ENCODE assay signal across 26 cellular contexts in genomic region chr20:16501236-16501635, GRCh38.
"Had no signal": no experiment of that assay in that cellular context is flagged by ENCODE, and none has a peak within 500 bp of the region (broad histone marks: within the 10 kb centered on the region; RNA-seq: fewer than 3 reads in every experiment).

No MANE protein-coding gene starts in this region.

- H3K9me3 Mint-ChIP-seq: activated naive CD4-positive, alpha-beta T cell treated with anti-CD3 and anti-CD28 coated beads, Interleukin-2, amount 10 ng/mL, durations not matched to agents 7 days and 5 days; activated naive CD8-positive, alpha-beta T cell treated with anti-CD3 and anti-CD28 coated beads, Interleukin-2, amount 50 U/mL, for 24 hours; naive B cell; stimulated activated naive CD8-positive, alpha-beta T cell treated with anti-CD3 and anti-CD28 coated beads, Interleukin-15, Interleukin-2, amounts not matched to agents 100 ng/mL and 50 ng/mL, for 24 hours; T-cell; WTC11 had no signal

- H3K27me3 ChIP-seq: brain microvascular endothelial cell, suprapubic skin, transverse colon had no signal

- H3K4me3 Mint-ChIP-seq: activated naive CD4-positive, alpha-beta T cell treated with anti-CD3 and anti-CD28 coated beads, Interleukin-2, amount 10 ng/mL, durations not matched to agents 7 days and 5 days; activated naive CD8-positive, alpha-beta T cell treated with anti-CD3 and anti-CD28 coated beads, Interleukin-2, amount 50 U/mL, for 24 hours; naive B cell; stimulated activated naive CD8-positive, alpha-beta T cell treated with anti-CD3 and anti-CD28 coated beads, Interleukin-15, Interleukin-2, amounts not matched to agents 100 ng/mL and 50 ng/mL, for 24 hours; T-cell; WTC11 had no signal

- H3K4me1 Mint-ChIP-seq: activated naive CD4-positive, alpha-beta T cell treated with anti-CD3 and anti-CD28 coated beads, Interleukin-2, amount 10 ng/mL, durations not matched to agents 7 days and 5 days; naive B cell had no signal

- H3K9me3 ChIP-seq: lower lobe of right lung, suprapubic skin, transverse colon had no signal

- H3K36me3 ChIP-seq: brain microvascular endothelial cell had no signal

- H3K27ac ChIP-seq: brain microvascular endothelial cell, lower lobe of right lung, parathyroid adenoma, suprapubic skin, transverse colon had no signal

- H3K27me3 Mint-ChIP-seq: activated naive CD4-positive, alpha-beta T cell treated with anti-CD3 and anti-CD28 coated beads, Interleukin-2, amount 10 ng/mL, durations not matched to agents 7 days and 5 days; activated naive CD8-positive, alpha-beta T cell treated with anti-CD3 and anti-CD28 coated beads, Interleukin-2, amount 50 U/mL, for 24 hours; naive B cell; stimulated activated naive CD8-positive, alpha-beta T cell treated with anti-CD3 and anti-CD28 coated beads, Interleukin-15, Interleukin-2, amounts not matched to agents 100 ng/mL and 50 ng/mL, for 24 hours; T-cell had no signal

- ATAC-seq: activated naive CD8-positive, alpha-beta T cell treated with anti-CD3 and anti-CD28 coated beads, Interleukin-2, amount 50 U/mL, for 24 hours; left lobe of liver; lower lobe of right lung; right cardiac atrium; T-cell; WTC11 had no signal

- DNase-seq: activated CD4-positive, alpha-beta T cell treated with anti-CD3 and anti-CD28 coated beads, Interleukin-2, amount 50 U/mL, for 48 hours; activated CD8-positive, alpha-beta memory T cell treated with anti-CD3 and anti-CD28 coated beads, Interleukin-2, amount 50 U/mL, for 48 hours; activated effector memory CD4-positive, alpha-beta T cell treated with Interleukin-2 at 50 U/mL for 16 hours; activated naive CD4-positive, alpha-beta T cell treated with anti-CD3 and anti-CD28 coated beads, Interleukin-2, amount 10 ng/mL, durations not matched to agents 7 days and 5 days; activated naive CD8-positive, alpha-beta T cell treated with anti-CD3 and anti-CD28 coated beads, Interleukin-2, amount 50 U/mL, for 24 hours; activated T-cell treated with anti-CD3 and anti-CD28 coated beads, Interleukin-2, amount 50 U/mL, for 48 hours; aorta; brain microvascular endothelial cell; caudate nucleus; dermis blood vessel endothelial cell; effector CD8-positive, alpha-beta T cell; erythroblast; lower lobe of right lung; naive B cell; nucleus accumbens; right cardiac atrium; stimulated activated CD4-positive, alpha-beta T cell treated with anti-CD3 and anti-CD28 coated beads, Interleukin-4, amount 100 ng/mL, for 24 hours; T-cell; T1000; transverse colon had no signal

- FAIRE-seq: urothelium cell line had no signal

- H3K4me1 ChIP-seq: lower lobe of right lung, parathyroid adenoma, suprapubic skin, transverse colon had no signal

- H3K9ac ChIP-seq: parathyroid adenoma had no signal

- H3K27ac Mint-ChIP-seq: activated naive CD4-positive, alpha-beta T cell treated with anti-CD3 and anti-CD28 coated beads, Interleukin-2, amount 10 ng/mL, durations not matched to agents 7 days and 5 days; activated naive CD8-positive, alpha-beta T cell treated with anti-CD3 and anti-CD28 coated beads, Interleukin-2, amount 50 U/mL, for 24 hours; naive B cell; stimulated activated naive CD8-positive, alpha-beta T cell treated with anti-CD3 and anti-CD28 coated beads, Interleukin-15, Interleukin-2, amounts not matched to agents 100 ng/mL and 50 ng/mL, for 24 hours; WTC11 had no signal

- H3K4me3 ChIP-seq: lower lobe of right lung, suprapubic skin, transverse colon had no signal

- H2AFZ ChIP-seq: parathyroid adenoma had no signal
